In genomic region chr14:76919431-76919810, GRCh38 we compare ENCODE assay signal across 8 cellular contexts.
DNase-seq lines count a peak whose midpoint lies in the region; ATAC-seq, FAIRE-seq and TF ChIP-seq lines count a peak whose summit lies in the region.

No MANE protein-coding gene starts in this region.

- peak overlapping the region; percentile 72 for H3K9ac ChIP-seq in fibroblast of lung (ENCODE audit: insufficient read depth, low read length)

- no peaks in the 10 kb centered on the region for H3K36me3 ChIP-seq in SJCRH30
- H3K36me3 ChIP-seq in fibroblast of lung (ENCODE audit: control insufficient read depth, insufficient read depth, low read length), result no peaks in the 10 kb centered on the region
- H3K36me3 ChIP-seq in pancreas, result no peaks in the 10 kb centered on the region

- H3K36me3 Mint-ChIP-seq in CD14-positive monocyte, result no peaks in the 10 kb centered on the region

- TF ChIP-seq CTCF in CD14-positive monocyte (IDR thresholded peaks at IDR 0.05) (no peak), fibroblast of lung (conservative IDR thresholded peaks at IDR 0.05 in 1 of 2, IDR thresholded peaks at IDR 0.05 in 1 of 2; ENCODE audit: low read depth in 1 of 2, low read length in 2 of 2) (no peak), pancreas (IDR thresholded peaks at IDR 0.05) (no peak)

- H4K20me1 ChIP-seq in fibroblast of lung (ENCODE audit: control insufficient read depth, extremely low read depth, insufficient read depth, low read length), result no peaks in the 10 kb centered on the region

- no peak for FAIRE-seq in pancreas (lab: Jason Lieb, UNC)

- H3K27ac Mint-ChIP-seq in CD14-positive monocyte, result peak overlapping the region in 6 of 7 donors; percentile 23 to 96 (median 80)

- H3K27me3 ChIP-seq in SJCRH30 (no peaks in the 10 kb centered on the region), fibroblast of lung (ENCODE audit: control insufficient read depth, insufficient read depth, low read length) (no peaks in the 10 kb centered on the region), pancreas (no peaks in the 10 kb centered on the region)

- H3K4me2 ChIP-seq in fibroblast of lung (ENCODE audit: extremely low read depth, insufficient read depth, low read length), result peak overlapping the region; percentile 49

- intact Hi-C loops in CD14-positive monocyte (cut with micrococcal nuclease) (loop anchor here (2.0 to 5.0 kb wide), 4 partner anchors 37 to 133 kb away; no protein-coding TSS in a partner anchor), pancreas (cut with DNase I) (loop anchor here in 1 of 3 donors (10.0 kb wide), 1 partner anchor 145 kb away; no protein-coding TSS in a partner anchor)

- H2AFZ ChIP-seq in fibroblast of lung (ENCODE audit: low read length), result no peak overlapping the region

- peak overlapping the region in 1 of 2 donors; percentile 57 for H3K4me3 Mint-ChIP-seq in CD14-positive monocyte

- H3K27ac ChIP-seq in SJCRH30, result peak overlapping the region; percentile 80
- peak overlapping the region; percentile 89 for H3K27ac ChIP-seq in fibroblast of lung (ENCODE audit: insufficient read depth, low read length)
- H3K27ac ChIP-seq in pancreas, result peak overlapping the region; percentile 86 to 95 (median 90)

- H3K79me2 ChIP-seq in fibroblast of lung (ENCODE audit: control insufficient read depth, insufficient read depth, low read length), result no peaks in the 10 kb centered on the region

- no peak for DNase-seq in CD14-positive monocyte (ENCODE audit: low spot score)
- DNase-seq in SJCRH30, result no peak
- DNase-seq in fibroblast of lung (ENCODE audit: low read depth in 2 of 2), result peak in 1 of 2 donors; percentile 46
- peak in 3 of 6 donors; percentile 43 to 48 (median 46) for DNase-seq in pancreas
- no peak for DNase-seq in NOMO-1 treated with DMSO at 0.1 percent for 48 hours (lab: John Stamatoyannopoulos, UW; ENCODE audit: unreplicated experiment)
- no peak for DNase-seq in SK-N-DZ (ENCODE audit: low spot score)
- no peak for DNase-seq in NCI-H187 (lab: John Stamatoyannopoulos, UW)

- H3K9me3 ChIP-seq in SJCRH30 (replicated peaks) (no peaks in the 10 kb centered on the region), fibroblast of lung (ENCODE audit: control insufficient read depth, insufficient read depth, low read depth, low read length) (no peaks in the 10 kb centered on the region), pancreas (no peaks in the 10 kb centered on the region)

- H3K4me3 ChIP-seq in SJCRH30 (peak overlapping the region; percentile 36), fibroblast of lung (replicated peaks in 1 of 4; ENCODE audit: control extremely low read depth in 1 of 4, insufficient read depth in 1 of 4, low read depth in 3 of 4, low read length in 4 of 4) (peak overlapping the region in 2 of 4 experiments; percentile 0 to 26), pancreas (no peak overlapping the region)

- H3K4me1 Mint-ChIP-seq in CD14-positive monocyte, result peaks cover 56% of the 10 kb centered on the region

- H3K9me3 Mint-ChIP-seq in CD14-positive monocyte, result peaks cover 0 to 2% (median 0%) of the 10 kb centered on the region in 7 donors

- peak; percentile 1 to 29 (median 11) for ATAC-seq in pancreas
- no peak for ATAC-seq in GM18861 (IDR thresholded peaks at IDR 0.05; ENCODE audit: unreplicated experiment)

- 5 to 10% methylated on average over 6 of the region's 6 CpGs for WGBS in pancreas, 2 donors

- H3K4me1 ChIP-seq in SJCRH30 (peaks cover 49% of the 10 kb centered on the region), fibroblast of lung (ENCODE audit: control insufficient read depth, extremely low read depth, insufficient read depth, low read length) (peaks cover 38% of the 10 kb centered on the region), pancreas (peaks cover 29 to 36% (median 31%) of the 10 kb centered on the region in 3 donors)

- H3K27me3 Mint-ChIP-seq in CD14-positive monocyte (ENCODE audit: low read depth in 3 of 3), result peaks cover 18 to 34% (median 24%) of the 10 kb centered on the region in 3 donors
